In the genomic region with DNA sequence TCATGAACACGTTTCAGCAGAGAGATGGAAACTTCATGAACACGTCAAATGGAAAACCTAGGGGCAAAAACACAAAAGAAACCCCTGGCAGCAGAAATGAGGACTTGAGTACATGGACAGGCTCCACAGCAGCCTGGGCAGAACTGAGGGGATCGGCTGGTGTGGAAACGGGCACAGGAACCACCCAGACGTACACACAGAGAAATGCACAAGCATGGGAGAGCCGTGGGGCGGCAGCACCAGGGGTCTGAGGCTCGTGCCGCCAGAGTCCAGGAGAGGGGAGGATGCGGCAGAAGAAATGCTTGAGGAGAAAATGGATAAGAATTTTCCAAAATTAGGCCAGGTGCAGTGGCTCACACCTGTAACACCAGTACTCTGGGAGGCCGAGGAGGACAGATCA, we compare ENCODE assay signal across 19 cellular contexts.
"Had no signal": no experiment of that assay in that cellular context is flagged by ENCODE, and none has a peak within 500 bp of the region (broad histone marks: within the 10 kb centered on the region; RNA-seq: fewer than 3 reads in every experiment).

No MANE protein-coding gene starts in this region.

- DNase-seq: KBM-7, MV-4-11, NCI-H1048, NCI-H1105, NCI-H1417, NCI-H146, NCI-H1694 treated with DMSO at 0.1 percent for 48 hours, NCI-H1930, NCI-H2081, NCI-H2107, NCI-H2227 treated with DMSO at 0.1 percent for 48 hours, NCI-H446, NCI-H510A, NCI-H524 treated with DMSO at 0.1 percent for 48 hours, NCI-H69, NCI-H774, RPMI8226, SHP77 had no signal

- H3K4me2 ChIP-seq: SK-N-SH had no signal

- H3K9ac ChIP-seq: SK-N-SH had no signal

- H3K9me3 ChIP-seq: SK-N-SH had no signal
